8 cellular contexts compared by ENCODE assay signal in genomic region chr5:52800394-52801213, GRCh38. TPM values are rescaled to one million over a fixed set of nuclear protein-coding genes. Genes with fewer than 3 reads are reported as not detected.
DNase-seq lines count a peak whose midpoint lies in the region; ATAC-seq, FAIRE-seq and TF ChIP-seq lines count a peak whose summit lies in the region.

No MANE protein-coding gene starts in this region.

- H3K4me3 Mint-ChIP-seq in Caco-2 (ENCODE audit: unreplicated experiment), result peak overlapping the region; percentile 92
- H3K4me3 Mint-ChIP-seq in activated naive CD8-positive, alpha-beta T cell treated with anti-CD3 and anti-CD28 coated beads, Interleukin-2, amount 50 U/mL, for 24 hours, result peak overlapping the region; percentile 94

- intact Hi-C loops in Caco-2 (cut with micrococcal nuclease; ENCODE audit: unreplicated experiment) (loop anchor here (1.0 kb wide), 2 partner anchors 13 to 65 kb away; partner anchors contain the start of genes ITGA1 and PELO), cardiac septum (cut with DNase I) (no loop called here), pancreas (cut with DNase I) (no loop called here), uterus (cut with DNase I; ENCODE audit: low total_unique reads) (no loop called here)

- CTCF ChIA-PET in Caco-2 (lab: Charles Lee), result interaction anchor here (0.9 to 2.1 kb wide), 3 partner anchors 11 to 115 kb away, joined by 4 to 23 read pairs (median 11); partner anchors contain the start of genes ITGA1 and PELO

- H3K27me3 ChIP-seq in Caco-2 (replicated peaks; ENCODE audit: control insufficient read depth, insufficient read depth, low read length), result no peaks in the 10 kb centered on the region
- no peaks in the 10 kb centered on the region for H3K27me3 ChIP-seq in pancreas
- H3K27me3 ChIP-seq in uterus, result no peaks in the 10 kb centered on the region

- no peak for TF ChIP-seq CTCF in Caco-2 (IDR thresholded peaks at IDR 0.05; ENCODE audit: insufficient read depth in 1 of 2, low read depth in 1 of 2, low read length in 1 of 2, severe bottlenecking in 1 of 2, unreplicated experiment in 1 of 2)
- TF ChIP-seq CTCF in pancreas (IDR thresholded peaks at IDR 0.05), result no peak
- no peak for TF ChIP-seq CTCF in uterus (IDR thresholded peaks at IDR 0.05)

- ATAC-seq in GM19463 (IDR thresholded peaks at IDR 0.05; ENCODE audit: unreplicated experiment), result peak; percentile 38
- peak; percentile 36 for ATAC-seq in HG03521 (IDR thresholded peaks at IDR 0.05; ENCODE audit: unreplicated experiment)
- peak; percentile 75 for ATAC-seq in activated naive CD8-positive, alpha-beta T cell treated with anti-CD3 and anti-CD28 coated beads, Interleukin-2, amount 50 U/mL, for 24 hours
- peak; percentile 75 to 87 (median 78) for ATAC-seq in pancreas

- H3K36me3 ChIP-seq in Caco-2 (ENCODE audit: control insufficient read depth, insufficient read depth, low read length), result no peaks in the 10 kb centered on the region
- H3K36me3 ChIP-seq in SK-N-MC (ENCODE audit: insufficient read depth, low read length), result peaks cover 23% of the 10 kb centered on the region
- H3K36me3 ChIP-seq in pancreas, result no peaks in the 10 kb centered on the region
- H3K36me3 ChIP-seq in uterus, result no peaks in the 10 kb centered on the region

- peaks cover 40% of the 10 kb centered on the region for H3K4me1 Mint-ChIP-seq in Caco-2 (ENCODE audit: low read depth, unreplicated experiment)
- peaks cover 75% of the 10 kb centered on the region for H3K4me1 Mint-ChIP-seq in activated naive CD8-positive, alpha-beta T cell treated with anti-CD3 and anti-CD28 coated beads, Interleukin-2, amount 50 U/mL, for 24 hours

- no peak for FAIRE-seq in pancreas (lab: Jason Lieb, UNC)

- peaks cover 39% of the 10 kb centered on the region for H3K36me3 Mint-ChIP-seq in Caco-2 (ENCODE audit: insufficient read depth, unreplicated experiment)
- peaks cover 49% of the 10 kb centered on the region for H3K36me3 Mint-ChIP-seq in activated naive CD8-positive, alpha-beta T cell treated with anti-CD3 and anti-CD28 coated beads, Interleukin-2, amount 50 U/mL, for 24 hours (ENCODE audit: low read depth)

- 1 to 2% methylated on average over 31 of the region's 31 CpGs for WGBS in pancreas, 2 donors

- peak overlapping the region; percentile 76 for H3K4me3 ChIP-seq in Caco-2 (ENCODE audit: low read depth, low read length)
- peak overlapping the region; percentile 86 for H3K4me3 ChIP-seq in SK-N-MC
- H3K4me3 ChIP-seq in pancreas, result peak overlapping the region; percentile 52 to 75 (median 66)
- H3K4me3 ChIP-seq in uterus, result peak overlapping the region; percentile 54 to 63

- POLR2A ChIA-PET in Caco-2 (lab: Charles Lee), result interaction anchor here (1.2 kb wide), 2 partner anchors 90 to 115 kb away, joined by 3 to 4 read pairs; no protein-coding TSS in a partner anchor

- no peaks in the 10 kb centered on the region for H3K9me3 ChIP-seq in Caco-2
- H3K9me3 ChIP-seq in SK-N-MC (ENCODE audit: low read depth, low read length), result no peaks in the 10 kb centered on the region
- no peaks in the 10 kb centered on the region for H3K9me3 ChIP-seq in pancreas
- no peaks in the 10 kb centered on the region for H3K9me3 ChIP-seq in uterus

- DNase-seq in Caco-2, result peak; percentile 69 to 75
- no peak for DNase-seq in SK-N-MC (ENCODE audit: low read depth, low spot score)
- peak; percentile 62 for DNase-seq in activated naive CD8-positive, alpha-beta T cell treated with anti-CD3 and anti-CD28 coated beads, Interleukin-2, amount 50 U/mL, for 24 hours
- DNase-seq in cardiac septum (ENCODE audit: low spot score), result peak; percentile 90
- DNase-seq in pancreas, result peak; percentile 58 to 77 (median 71)
- peak; percentile 64 to 73 for DNase-seq in uterus

- no peaks in the 10 kb centered on the region for H3K9me3 Mint-ChIP-seq in Caco-2 (ENCODE audit: unreplicated experiment)
- no peaks in the 10 kb centered on the region for H3K9me3 Mint-ChIP-seq in activated naive CD8-positive, alpha-beta T cell treated with anti-CD3 and anti-CD28 coated beads, Interleukin-2, amount 50 U/mL, for 24 hours

- no peaks in the 10 kb centered on the region for H3K27me3 Mint-ChIP-seq in Caco-2 (ENCODE audit: insufficient read depth, unreplicated experiment)
- H3K27me3 Mint-ChIP-seq in activated naive CD8-positive, alpha-beta T cell treated with anti-CD3 and anti-CD28 coated beads, Interleukin-2, amount 50 U/mL, for 24 hours, result peaks cover 2% of the 10 kb centered on the region

- peak in 1 of 2 donors; percentile 14 for TF ChIP-seq POLR2A in uterus (IDR thresholded peaks at IDR 0.05)

- peak overlapping the region; percentile 72 for H3K27ac ChIP-seq in SK-N-MC
- peak overlapping the region; percentile 82 to 93 (median 88) for H3K27ac ChIP-seq in pancreas
- peak overlapping the region; percentile 91 to 96 for H3K27ac ChIP-seq in uterus

- peak overlapping the region; percentile 78 for H3K9ac ChIP-seq in SK-N-MC (ENCODE audit: insufficient read length)

- peaks cover 43% of the 10 kb centered on the region for H3K4me1 ChIP-seq in Caco-2
- H3K4me1 ChIP-seq in pancreas, result peaks cover 8 to 23% (median 23%) of the 10 kb centered on the region in 3 donors
- H3K4me1 ChIP-seq in uterus, result peaks cover 0 to 23% of the 10 kb centered on the region in 2 donors

- BruUV-seq in Caco-2 (replicated peaks; lab: Mats Ljungman, UMichigan), result no TSS peak

- peak overlapping the region; percentile 50 for H3K27ac Mint-ChIP-seq in Caco-2 (ENCODE audit: unreplicated experiment)
- H3K27ac Mint-ChIP-seq in activated naive CD8-positive, alpha-beta T cell treated with anti-CD3 and anti-CD28 coated beads, Interleukin-2, amount 50 U/mL, for 24 hours, result peak overlapping the region; percentile 98

RNA-seq across cellular contexts. Expression of gene ITGA1, which starts 12.9 kb away (rescaled TPM):
- total RNA-seq in Caco-2 (2022), result 26.4 and 27.4 TPM in 2 replicates
- 40.3 TPM for total RNA-seq in cardiac septum
- total RNA-seq in pancreas, result 10 to 100 TPM in 2 of 6 donors, 1 to 10 TPM in 4; 3.2 to 18.3 (median 6.5) TPM
- polyA plus RNA-seq in pancreas, result 1 to 10 TPM; 1.9 to 4.3 TPM
- total RNA-seq in uterus, result 10 to 100 TPM; 41.8 to 94.0 (median 69.6) TPM

RNA-seq across cellular contexts. Expression of gene PELO, which starts 12.9 kb away (rescaled TPM):
- 25.9 and 26.7 TPM in 2 replicates for total RNA-seq in Caco-2 (2022)
- total RNA-seq in cardiac septum, result 29.3 TPM
- total RNA-seq in pancreas, result 10 to 100 TPM in 2 of 6 donors, 1 to 10 TPM in 4; 6.0 to 12.2 (median 8.2) TPM
- polyA plus RNA-seq in pancreas, result 1 to 10 TPM; 2.0 to 7.3 TPM
- 10 to 100 TPM; 16.5 to 35.8 (median 24.6) TPM for total RNA-seq in uterus
